12 cellular contexts compared by ENCODE assay signal in genomic region chrX:12988797-12989196, GRCh38. TPM values are rescaled to one million over a fixed set of nuclear protein-coding genes. Genes with fewer than 3 reads are reported as not detected.
DNase-seq lines count a peak whose midpoint lies in the region; ATAC-seq, FAIRE-seq and TF ChIP-seq lines count a peak whose summit lies in the region.
"Had no signal": no experiment of that assay in that cellular context is flagged by ENCODE, and none has a peak within 500 bp of the region (broad histone marks: within the 10 kb centered on the region; RNA-seq: fewer than 3 reads in every experiment).

No MANE protein-coding gene starts in this region.

- no peaks in the 10 kb centered on the region for H3K9me1 ChIP-seq in keratinocyte (ENCODE audit: control insufficient read depth, extremely low read depth, insufficient read depth, low read length)

- H3K79me2 ChIP-seq in keratinocyte (ENCODE audit: control insufficient read depth, insufficient read depth, low read length), result no peaks in the 10 kb centered on the region

- in situ Hi-C loops in ACHN (cut with HindIII; ENCODE audit: low pct_ligation_motif_present, low pct_unique_long_range_greater_than_20kb, low sequenced_read_pairs), result no loop called here

- dilution Hi-C loops in keratinocyte (cut with MboI; ENCODE audit: extremely low pct_ligation_motif_present, low sequenced_read_pairs), result no loop called here

- peak overlapping the region; percentile 52 for H3K4me2 ChIP-seq in keratinocyte (ENCODE audit: control insufficient read depth, extremely low read depth, insufficient read depth, low read depth, low read length)

- FAIRE-seq in HTR-8/SVneo (lab: Jason Lieb, UNC) (peak; percentile 66), keratinocyte (lab: Jason Lieb, UNC) (peak; percentile 89)

- DNase-seq in ACHN, result peak; percentile 37
- DNase-seq in HTR-8/SVneo (ENCODE audit: insufficient read length, low spot score), result peak; percentile 70
- peak; percentile 15 for DNase-seq in amniotic stem cell (lab: John Stamatoyannopoulos, UW)
- peak; percentile 62 for DNase-seq in keratinocyte (ENCODE audit: low read depth, low spot score)
- DNase-seq: activated naive CD8-positive, alpha-beta T cell treated with anti-CD3 and anti-CD28 coated beads for 36 hours; CD4-positive, alpha-beta T cell; NCI-H2171; ovary had no signal

- H3K27me3 ChIP-seq in keratinocyte (ENCODE audit: control insufficient read depth, extremely low read depth, insufficient read depth, low read length), result no peaks in the 10 kb centered on the region
- H3K27me3 ChIP-seq: ovary had no signal

- no peak for ATAC-seq in GM21447 (IDR thresholded peaks at IDR 0.05; ENCODE audit: unreplicated experiment)
- no peak for ATAC-seq in HG02759 (IDR thresholded peaks at IDR 0.05; ENCODE audit: unreplicated experiment)
- no peak for ATAC-seq in GM19467 (IDR thresholded peaks at IDR 0.05; ENCODE audit: unreplicated experiment)
- ATAC-seq in GM18517 (IDR thresholded peaks at IDR 0.05; ENCODE audit: unreplicated experiment), result no peak

- H2AFZ ChIP-seq in keratinocyte (ENCODE audit: control insufficient read depth, low read length), result no peak overlapping the region

- no peaks in the 10 kb centered on the region for H3K9me3 ChIP-seq in keratinocyte (ENCODE audit: control insufficient read depth, low read depth, low read length)
- H3K9me3 ChIP-seq: ovary had no signal

- no peak overlapping the region for H3K9ac ChIP-seq in keratinocyte (ENCODE audit: control insufficient read depth, extremely low read depth, insufficient read depth, low read length)

- no peaks in the 10 kb centered on the region for H4K20me1 ChIP-seq in keratinocyte (ENCODE audit: control insufficient read depth, extremely low read depth, insufficient read depth, low read length)

- H3K4me1 ChIP-seq in keratinocyte (ENCODE audit: control insufficient read depth, extremely low read depth, insufficient read depth, low read length), result peaks cover 19% of the 10 kb centered on the region

- H3K4me3 ChIP-seq in keratinocyte (ENCODE audit: control insufficient read depth in 2 of 3, extremely low read depth in 1 of 3, insufficient read depth in 2 of 3, low read depth in 1 of 3, low read length in 3 of 3), result no peak overlapping the region
- H3K4me3 ChIP-seq: ovary had no signal

- H3K36me3 ChIP-seq in keratinocyte (ENCODE audit: control insufficient read depth in 2 of 2, extremely low read depth in 1 of 2, insufficient read depth in 2 of 2, low read length in 2 of 2), result no peaks in the 10 kb centered on the region
- H3K36me3 ChIP-seq: ovary had no signal

- no peak for TF ChIP-seq CTCF in keratinocyte (optimal IDR thresholded peaks at IDR 0.05 in 1 of 3, IDR thresholded peaks at IDR 0.05 in 1 of 3, conservative IDR thresholded peaks at IDR 0.05 in 1 of 3; ENCODE audit: extremely low read depth in 1 of 3, insufficient read depth in 2 of 3, low read length in 3 of 3)

- H3K27ac ChIP-seq in keratinocyte (ENCODE audit: control insufficient read depth, insufficient read depth, low read length), result peak overlapping the region; percentile 42
- H3K27ac ChIP-seq: ovary had no signal

RNA-seq across cellular contexts. Expression of gene TMSB4X, which starts 13.9 kb away (rescaled TPM):
- polyA plus RNA-seq in keratinocyte, result 2,237 to 2,800 TPM (median 2,500 TPM) in 3 replicates
- polyA plus RNA-seq in keratinocyte (2011; ENCODE audit: low read depth), result 4,864 TPM
- polyA plus RNA-seq in keratinocyte (2011; cell fraction: cytosol; rRNA removed), result 1,912 and 3,162 TPM in 2 replicates
- polyA plus RNA-seq in keratinocyte (2011; cell fraction: nucleus; rRNA removed), result 520 and 614 TPM in 2 replicates
- 3,005 and 4,221 TPM in 2 replicates for polyA plus RNA-seq in keratinocyte (2012; ENCODE audit: low replicate concordance)
- polyA minus RNA-seq in keratinocyte, result 245 to 1,139 TPM (median 824 TPM) in 3 replicates
- 853 TPM for polyA minus RNA-seq in keratinocyte (2011; cell fraction: cytosol; rRNA and poly(A)+ RNA removed)
- 210 and 359 TPM in 2 replicates for polyA minus RNA-seq in keratinocyte (2011; cell fraction: nucleus; rRNA and poly(A)+ RNA removed)

RNA-seq across cellular contexts. Expression of gene FAM9C, which starts 55.6 kb away (rescaled TPM):
- polyA plus RNA-seq in keratinocyte, result not detected in 3 replicates
- polyA plus RNA-seq in keratinocyte (2011; ENCODE audit: low read depth), result 0.44 TPM
- polyA plus RNA-seq in keratinocyte (2011; cell fraction: cytosol; rRNA removed), result not detected in 2 replicates
- polyA plus RNA-seq in keratinocyte (2011; cell fraction: nucleus; rRNA removed), result not detected in 2 replicates
- polyA plus RNA-seq in keratinocyte (2012; ENCODE audit: low replicate concordance), result not detected in 2 replicates
- not detected in 3 replicates for polyA minus RNA-seq in keratinocyte
- polyA minus RNA-seq in keratinocyte (2011; cell fraction: cytosol; rRNA and poly(A)+ RNA removed), result not detected
- polyA minus RNA-seq in keratinocyte (2011; cell fraction: nucleus; rRNA and poly(A)+ RNA removed), result not detected in 2 replicates

Comparison
In these comparisons a context has a peak if more than half of its experiments do, and no peak if none do; other contexts are left out.
1. DNase-seq: peak in every context shown above with its lines; median percentile 70 in HTR-8/SVneo; 62 in keratinocyte; 37 in ACHN; 15 in amniotic stem cell.